14 cellular contexts compared by ENCODE assay signal in the genomic region with DNA sequence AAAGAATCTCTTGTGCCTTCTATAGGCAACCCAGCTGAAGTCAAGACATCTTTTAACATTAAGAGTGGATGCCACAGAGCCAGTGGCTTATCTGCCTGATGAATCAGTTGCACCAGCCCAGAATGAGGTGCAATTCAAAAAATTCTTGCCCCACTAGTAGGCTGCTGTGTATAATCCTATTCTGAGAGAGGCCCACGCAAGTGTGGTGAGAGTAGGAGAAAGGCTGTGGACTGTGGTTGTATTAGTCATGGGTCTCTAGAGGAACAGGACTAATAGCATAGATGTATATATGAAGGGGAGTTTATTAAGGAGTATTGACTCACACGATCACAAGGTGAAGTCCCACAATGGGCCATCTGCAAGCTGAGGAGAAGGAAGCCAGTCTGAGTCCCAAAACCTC.
DNase-seq lines count a peak whose midpoint lies in the region; ATAC-seq, FAIRE-seq and TF ChIP-seq lines count a peak whose summit lies in the region.
"Had no signal": no experiment of that assay in that cellular context is flagged by ENCODE, and none has a peak within 500 bp of the region (broad histone marks: within the 10 kb centered on the region; RNA-seq: fewer than 3 reads in every experiment).

No MANE protein-coding gene starts in this region.

- H3K27ac ChIP-seq in mesendoderm (ENCODE audit: low read depth, low read length): no peak overlapping the region
- H3K27ac ChIP-seq: dorsolateral prefrontal cortex, ovary, vagina had no signal

- no peak overlapping the region for H3K23ac ChIP-seq in mesendoderm (ENCODE audit: low read length)

- no peaks in the 10 kb centered on the region for H3K9me3 Mint-ChIP-seq in HFFc6
- H3K9me3 Mint-ChIP-seq: CD8-positive, alpha-beta memory T cell had no signal

- peaks cover 1% of the 10 kb centered on the region; the same call in 1 of the 2 replicates for H3K27me3 Mint-ChIP-seq in HFFc6 (ENCODE audit: insufficient read depth)
- H3K27me3 Mint-ChIP-seq: activated naive CD8-positive, alpha-beta T cell; CD8-positive, alpha-beta memory T cell had no signal

- no peak overlapping the region for H3K4me2 ChIP-seq in mesendoderm (ENCODE audit: low read length)

- H3K27me3 ChIP-seq in adipocyte (replicated peaks; ENCODE audit: control insufficient read depth, insufficient read depth, low read length): no peaks in the 10 kb centered on the region
- H3K27me3 ChIP-seq in mesendoderm (ENCODE audit: insufficient read depth, low read length, poor library complexity): no peaks in the 10 kb centered on the region
- H3K27me3 ChIP-seq: dorsolateral prefrontal cortex, ovary, vagina had no signal

- peaks cover 43% of the 10 kb centered on the region for H3K4me1 ChIP-seq in adipocyte (ENCODE audit: control insufficient read depth, insufficient read depth, low read length)
- H3K4me1 ChIP-seq in mesendoderm (ENCODE audit: control insufficient read depth, low read depth, low read length): no peaks in the 10 kb centered on the region

- H3K4me3 Mint-ChIP-seq in HFFc6: no peak overlapping the region
- H3K4me3 Mint-ChIP-seq: activated naive CD8-positive, alpha-beta T cell; CD8-positive, alpha-beta memory T cell had no signal

- H4K8ac ChIP-seq in mesendoderm (ENCODE audit: low read depth, low read length): no peak overlapping the region

- no peaks in the 10 kb centered on the region for H3K9me3 ChIP-seq in adipocyte (ENCODE audit: control insufficient read depth, low read length)
- H3K9me3 ChIP-seq: ovary, vagina had no signal

- no peaks in the 10 kb centered on the region for H3K79me1 ChIP-seq in mesendoderm (ENCODE audit: low read length)

- no peak overlapping the region for H2AK5ac ChIP-seq in mesendoderm (ENCODE audit: low read length)

- H3K36me3 Mint-ChIP-seq in HFFc6 (ENCODE audit: low read depth): no peaks in the 10 kb centered on the region

- no peaks in the 10 kb centered on the region for H3K79me2 ChIP-seq in mesendoderm (ENCODE audit: control insufficient read depth, insufficient read depth, low read length)

- no peak overlapping the region for H2BK15ac ChIP-seq in mesendoderm (replicated peaks; ENCODE audit: low read depth)

- H3K4ac ChIP-seq in mesendoderm (ENCODE audit: low read depth, low read length): no peak overlapping the region

- peak overlapping the region; percentile 88 for H3K9ac ChIP-seq in adipocyte (ENCODE audit: low read length)
- H3K9ac ChIP-seq in mesendoderm (ENCODE audit: low read length): no peak overlapping the region

- no peak for FAIRE-seq in D721Med (lab: Jason Lieb, UNC)

- no peaks in the 10 kb centered on the region for H3K36me3 ChIP-seq in adipocyte (ENCODE audit: control insufficient read depth, insufficient read depth, low read length, severe bottlenecking)
- no peaks in the 10 kb centered on the region for H3K36me3 ChIP-seq in mesendoderm (ENCODE audit: control insufficient read depth, insufficient read depth, low read length)
- H3K36me3 ChIP-seq: ovary, vagina had no signal

- H3K4me1 Mint-ChIP-seq in HFFc6 (ENCODE audit: low read depth): peaks cover 43% of the 10 kb centered on the region

- H3K18ac ChIP-seq in mesendoderm (ENCODE audit: low read length): no peak overlapping the region

- no CpG with 5 or more reads among the region's 2 CpGs for WGBS in mesendoderm (ENCODE audit: extremely low coverage, insufficient coverage, low lambda C conversion rate)

- peak overlapping the region; percentile 51 for H3K4me3 ChIP-seq in adipocyte (ENCODE audit: low read length)
- H3K4me3 ChIP-seq in skeletal muscle cell (ENCODE audit: low read depth, low read length): no peak overlapping the region
- H3K4me3 ChIP-seq in mesendoderm (ENCODE audit: low read length): no peak overlapping the region
- H3K4me3 ChIP-seq: dorsolateral prefrontal cortex, ovary, vagina had no signal

- H4K5ac ChIP-seq in mesendoderm (ENCODE audit: low read length): no peak overlapping the region

- H2BK120ac ChIP-seq in mesendoderm (ENCODE audit: low read depth, low read length): no peak overlapping the region

- H2BK5ac ChIP-seq in mesendoderm (ENCODE audit: low read length): no peak overlapping the region

- H3K27ac Mint-ChIP-seq in HFFc6: peak overlapping the region; percentile 25; the same call in 1 of the 2 replicates
- H3K27ac Mint-ChIP-seq: activated naive CD8-positive, alpha-beta T cell had no signal

- no peak overlapping the region for H3K56ac ChIP-seq in mesendoderm (ENCODE audit: low read length)

- TF ChIP-seq CTCF in HFFc6 (IDR thresholded peaks at IDR 0.05) (no peak), D721Med (IDR thresholded peaks at IDR 0.05; ENCODE audit: insufficient read depth, missing control alignments) (no peak)

- ATAC-seq in esophagus mucosa: no peak

- DNase-seq in AG08396 (ENCODE audit: low spot score) (peak; percentile 41), HFFc6 (peak; percentile 74), adipocyte (ENCODE audit: low read depth) (no peak), skeletal muscle cell (ENCODE audit: low read depth) (peak; percentile 94), mesendoderm (no peak), islet precursor cell (no peak), D721Med (ENCODE audit: insufficient read length, low spot score) (no peak)
- DNase-seq: CD8-positive, alpha-beta memory T cell; dorsolateral prefrontal cortex; NCI-H187 treated with DMSO at 0.1 percent for 48 hours; ovary had no signal

Comparison
In these comparisons a context has a peak if more than half of its experiments do, and no peak if none do; other contexts are left out.
1. DNase-seq: peak in AG08396 (single experiment), HFFc6 (single experiment) and skeletal muscle cell (single experiment); none in adipocyte (single experiment), mesendoderm (single experiment), islet precursor cell (single experiment) and D721Med (single experiment).